1 cellular context compared by ENCODE assay signal in genomic region chr5:98769256-98770157, GRCh38.
A peak's percentile ranks its signal among the peaks of the same experiment; 100 is the strongest.
TF ChIP-seq lines count a peak whose summit lies in the region.

No MANE protein-coding gene starts in this region.

TF ChIP-seq in HepG2, 621 proteins besides CTCF, POLR2A, EP300 and RAD21 (continued from another document):
- TF ChIP-seq, protein P1, sequence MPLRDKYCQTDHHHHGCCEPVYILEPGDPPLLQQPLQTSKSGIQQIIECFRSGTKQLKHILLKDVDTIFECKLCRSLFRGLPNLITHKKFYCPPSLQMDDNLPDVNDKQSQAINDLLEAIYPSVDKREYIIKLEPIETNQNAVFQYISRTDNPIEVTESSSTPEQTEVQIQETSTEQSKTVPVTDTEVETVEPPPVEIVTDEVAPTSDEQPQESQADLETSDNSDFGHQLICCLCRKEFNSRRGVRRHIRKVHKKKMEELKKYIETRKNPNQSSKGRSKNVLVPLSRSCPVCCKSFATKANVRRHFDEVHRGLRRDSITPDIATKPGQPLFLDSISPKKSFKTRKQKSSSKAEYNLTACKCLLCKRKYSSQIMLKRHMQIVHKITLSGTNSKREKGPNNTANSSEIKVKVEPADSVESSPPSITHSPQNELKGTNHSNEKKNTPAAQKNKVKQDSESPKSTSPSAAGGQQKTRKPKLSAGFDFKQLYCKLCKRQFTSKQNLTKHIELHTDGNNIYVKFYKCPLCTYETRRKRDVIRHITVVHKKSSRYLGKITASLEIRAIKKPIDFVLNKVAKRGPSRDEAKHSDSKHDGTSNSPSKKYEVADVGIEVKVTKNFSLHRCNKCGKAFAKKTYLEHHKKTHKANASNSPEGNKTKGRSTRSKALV (CRISPR knock-in tag; IDR thresholded peaks at IDR 0.05): 0 out of 2 replicates have a peak, but pooled peaks have one; percentile 49
- 0 out of 2 replicates have a peak, but pooled peaks have one; percentile 46 for TF ChIP-seq ZFP82 (CRISPR knock-in tag; IDR thresholded peaks at IDR 0.05; ENCODE audit: borderline replicate concordance)
- no peak for TF ChIP-seq ZBTB42 (CRISPR knock-in tag; IDR thresholded peaks at IDR 0.05)
- TF ChIP-seq ZNF816 (CRISPR knock-in tag; IDR thresholded peaks at IDR 0.05; ENCODE audit: borderline replicate concordance): peak; percentile 32; the same call in 1 of the 2 replicates
- TF ChIP-seq AHR (CRISPR knock-in tag; IDR thresholded peaks at IDR 0.05): peak; percentile 56; the same call in 1 of the 2 replicates
- no peak for TF ChIP-seq ZBTB38 (CRISPR knock-in tag; IDR thresholded peaks at IDR 0.05)
- TF ChIP-seq MTF2 (CRISPR knock-in tag; IDR thresholded peaks at IDR 0.05; ENCODE audit: borderline replicate concordance): 0 out of 2 replicates have a peak, but pooled peaks have one; percentile 6
- TF ChIP-seq HNRNPLL (IDR thresholded peaks at IDR 0.05; ENCODE audit: low read depth, low read length, poor library complexity, severe bottlenecking): peak; percentile 82
- no peak for TF ChIP-seq KAT7 (CRISPR knock-in tag; IDR thresholded peaks at IDR 0.05; ENCODE audit: borderline replicate concordance)
- no peak for TF ChIP-seq FOSL1 (CRISPR knock-in tag; IDR thresholded peaks at IDR 0.05; ENCODE audit: borderline replicate concordance)
- peak; percentile 8; the same call in 1 of the 2 replicates for TF ChIP-seq HOXA5 (CRISPR knock-in tag; IDR thresholded peaks at IDR 0.05)
- TF ChIP-seq MYC (CRISPR knock-in tag; IDR thresholded peaks at IDR 0.05; ENCODE audit: borderline replicate concordance): peak; percentile 37; the same call in 1 of the 2 replicates
- 0 out of 2 replicates have a peak, but pooled peaks have one; percentile 33 for TF ChIP-seq ZNF605 (CRISPR knock-in tag; IDR thresholded peaks at IDR 0.05)
- TF ChIP-seq KDM5A (IDR thresholded peaks at IDR 0.05; ENCODE audit: borderline replicate concordance, low read length): 0 out of 2 replicates have a peak, but pooled peaks have one; percentile 1
- no peak for TF ChIP-seq DMAP1 (CRISPR knock-in tag; IDR thresholded peaks at IDR 0.05)
- TF ChIP-seq, protein P2, sequence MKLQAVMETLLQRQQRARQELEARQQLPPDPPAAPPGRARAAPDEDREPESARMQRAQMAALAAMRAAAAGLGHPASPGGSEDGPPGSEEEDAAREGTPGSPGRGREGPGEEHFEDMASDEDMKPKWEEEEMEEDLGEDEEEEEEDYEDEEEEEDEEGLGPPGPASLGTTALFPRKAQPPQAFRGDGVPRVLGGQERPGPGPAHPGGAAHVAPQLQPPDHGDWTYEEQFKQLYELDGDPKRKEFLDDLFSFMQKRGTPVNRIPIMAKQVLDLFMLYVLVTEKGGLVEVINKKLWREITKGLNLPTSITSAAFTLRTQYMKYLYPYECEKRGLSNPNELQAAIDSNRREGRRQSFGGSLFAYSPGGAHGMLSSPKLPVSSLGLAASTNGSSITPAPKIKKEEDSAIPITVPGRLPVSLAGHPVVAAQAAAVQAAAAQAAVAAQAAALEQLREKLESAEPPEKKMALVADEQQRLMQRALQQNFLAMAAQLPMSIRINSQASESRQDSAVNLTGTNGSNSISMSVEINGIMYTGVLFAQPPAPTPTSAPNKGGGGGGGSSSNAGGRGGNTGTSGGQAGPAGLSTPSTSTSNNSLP (IDR thresholded peaks at IDR 0.05; ENCODE audit: low read depth, low read length): no peak
- peak; percentile 58; the same call in 1 of the 2 replicates for TF ChIP-seq ZNF687 (CRISPR knock-in tag; IDR thresholded peaks at IDR 0.05)
- no peak for TF ChIP-seq ZNF230 (CRISPR knock-in tag; IDR thresholded peaks at IDR 0.05)
- peak; percentile 37; the same call in 1 of the 2 replicates for TF ChIP-seq GABPB1 (CRISPR knock-in tag; IDR thresholded peaks at IDR 0.05)
- TF ChIP-seq HMGA1 (CRISPR knock-in tag; conservative IDR thresholded peaks at IDR 0.05): no peak
- no peak for TF ChIP-seq SP5 (CRISPR knock-in tag; IDR thresholded peaks at IDR 0.05; ENCODE audit: borderline replicate concordance, low read depth)
- 0 out of 2 replicates have a peak, but pooled peaks have one; percentile 26 for TF ChIP-seq ZNF572 (CRISPR knock-in tag; IDR thresholded peaks at IDR 0.05)
- TF ChIP-seq KLF15 (CRISPR knock-in tag; IDR thresholded peaks at IDR 0.05; ENCODE audit: borderline replicate concordance): no peak
- TF ChIP-seq PPARG (CRISPR knock-in tag; conservative IDR thresholded peaks at IDR 0.05): no peak
- peak; percentile 16; the same call in 1 of the 2 replicates for TF ChIP-seq KDM2A (CRISPR knock-in tag; IDR thresholded peaks at IDR 0.05; ENCODE audit: borderline replicate concordance, low read depth)
- TF ChIP-seq, protein P3, sequence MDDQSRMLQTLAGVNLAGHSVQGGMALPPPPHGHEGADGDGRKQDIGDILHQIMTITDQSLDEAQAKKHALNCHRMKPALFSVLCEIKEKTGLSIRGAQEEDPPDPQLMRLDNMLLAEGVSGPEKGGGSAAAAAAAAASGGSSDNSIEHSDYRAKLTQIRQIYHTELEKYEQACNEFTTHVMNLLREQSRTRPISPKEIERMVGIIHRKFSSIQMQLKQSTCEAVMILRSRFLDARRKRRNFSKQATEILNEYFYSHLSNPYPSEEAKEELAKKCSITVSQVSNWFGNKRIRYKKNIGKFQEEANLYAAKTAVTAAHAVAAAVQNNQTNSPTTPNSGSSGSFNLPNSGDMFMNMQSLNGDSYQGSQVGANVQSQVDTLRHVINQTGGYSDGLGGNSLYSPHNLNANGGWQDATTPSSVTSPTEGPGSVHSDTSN (CRISPR knock-in tag; IDR thresholded peaks at IDR 0.05; ENCODE audit: borderline replicate concordance): no peak
- TF ChIP-seq ZNF777 (CRISPR knock-in tag; IDR thresholded peaks at IDR 0.05): peak; percentile 75; the same call in 1 of the 2 replicates
- TF ChIP-seq, protein P4, sequence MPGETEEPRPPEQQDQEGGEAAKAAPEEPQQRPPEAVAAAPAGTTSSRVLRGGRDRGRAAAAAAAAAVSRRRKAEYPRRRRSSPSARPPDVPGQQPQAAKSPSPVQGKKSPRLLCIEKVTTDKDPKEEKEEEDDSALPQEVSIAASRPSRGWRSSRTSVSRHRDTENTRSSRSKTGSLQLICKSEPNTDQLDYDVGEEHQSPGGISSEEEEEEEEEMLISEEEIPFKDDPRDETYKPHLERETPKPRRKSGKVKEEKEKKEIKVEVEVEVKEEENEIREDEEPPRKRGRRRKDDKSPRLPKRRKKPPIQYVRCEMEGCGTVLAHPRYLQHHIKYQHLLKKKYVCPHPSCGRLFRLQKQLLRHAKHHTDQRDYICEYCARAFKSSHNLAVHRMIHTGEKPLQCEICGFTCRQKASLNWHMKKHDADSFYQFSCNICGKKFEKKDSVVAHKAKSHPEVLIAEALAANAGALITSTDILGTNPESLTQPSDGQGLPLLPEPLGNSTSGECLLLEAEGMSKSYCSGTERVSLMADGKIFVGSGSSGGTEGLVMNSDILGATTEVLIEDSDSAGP (CRISPR knock-in tag; IDR thresholded peaks at IDR 0.05; ENCODE audit: borderline replicate concordance): peak; percentile 10; the same call in 1 of the 2 replicates
- no peak for TF ChIP-seq ZNF713 (CRISPR knock-in tag; IDR thresholded peaks at IDR 0.05)
- 0 out of 2 replicates have a peak, but pooled peaks have one; percentile 11 for TF ChIP-seq MYPOP (CRISPR knock-in tag; IDR thresholded peaks at IDR 0.05)
- TF ChIP-seq MIER3 (CRISPR knock-in tag; IDR thresholded peaks at IDR 0.05; ENCODE audit: borderline replicate concordance): no peak
- TF ChIP-seq HINFP (CRISPR knock-in tag; IDR thresholded peaks at IDR 0.05; ENCODE audit: low read depth): 0 out of 2 replicates have a peak, but pooled peaks have one; percentile 11
- 0 out of 2 replicates have a peak, but pooled peaks have one; percentile 3 for TF ChIP-seq ZBTB7B (CRISPR knock-in tag; IDR thresholded peaks at IDR 0.05)
- TF ChIP-seq, protein P5, sequence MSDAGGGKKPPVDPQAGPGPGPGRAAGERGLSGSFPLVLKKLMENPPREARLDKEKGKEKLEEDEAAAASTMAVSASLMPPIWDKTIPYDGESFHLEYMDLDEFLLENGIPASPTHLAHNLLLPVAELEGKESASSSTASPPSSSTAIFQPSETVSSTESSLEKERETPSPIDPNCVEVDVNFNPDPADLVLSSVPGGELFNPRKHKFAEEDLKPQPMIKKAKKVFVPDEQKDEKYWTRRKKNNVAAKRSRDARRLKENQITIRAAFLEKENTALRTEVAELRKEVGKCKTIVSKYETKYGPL (CRISPR knock-in tag; IDR thresholded peaks at IDR 0.05): no peak
- TF ChIP-seq DDIT3 (CRISPR knock-in tag; IDR thresholded peaks at IDR 0.05): no peak
- peak; percentile 5; the same call in 1 of the 2 replicates for TF ChIP-seq ZNF768 (CRISPR knock-in tag; IDR thresholded peaks at IDR 0.05)
